In the genomic region with DNA sequence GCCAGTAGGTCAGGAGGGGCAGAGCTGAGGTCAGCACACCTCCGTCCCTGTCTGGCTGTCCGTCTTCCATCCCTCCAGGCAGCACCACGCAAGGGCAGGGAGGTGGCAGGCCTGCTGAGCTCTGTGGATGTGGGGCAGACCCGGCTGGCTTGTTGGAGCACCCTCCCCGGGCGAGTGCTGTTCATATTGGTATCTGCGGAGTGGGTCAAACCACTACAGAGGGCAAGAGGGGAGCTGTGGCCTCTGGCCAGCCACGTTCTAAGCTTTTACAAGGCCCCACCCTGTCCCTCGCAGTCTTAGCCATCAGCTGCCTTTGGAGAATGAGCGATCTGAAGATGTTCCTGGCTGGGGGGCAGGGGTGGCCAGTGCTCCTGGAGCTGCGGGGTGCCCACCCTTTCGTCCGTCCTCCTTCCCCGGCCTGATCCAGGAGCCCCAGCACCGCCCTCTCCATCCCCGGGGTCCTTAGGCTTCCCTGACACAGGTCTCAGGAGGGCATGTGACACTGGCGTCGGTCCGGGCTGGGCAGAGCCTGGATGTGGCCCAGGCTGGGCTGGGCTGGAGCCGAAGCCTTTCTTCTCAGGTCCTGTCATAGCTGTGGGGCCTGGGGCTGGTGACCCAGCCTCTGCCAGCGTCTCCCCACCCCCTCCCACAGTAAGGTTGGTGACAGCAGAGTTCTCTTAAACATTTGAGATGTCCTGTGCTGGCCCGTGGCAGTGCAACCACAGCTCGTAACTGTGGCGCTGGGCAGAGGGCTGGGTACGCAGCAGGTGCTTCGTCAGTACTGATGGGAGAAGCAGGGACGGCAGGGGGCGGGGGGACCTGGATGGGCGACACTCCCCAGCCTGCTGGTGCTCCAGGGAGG, we compare ENCODE assay signal across 12 cellular contexts. TPM values are rescaled to one million over a fixed set of nuclear protein-coding genes. Genes with fewer than 3 reads are reported as not detected.
A peak's percentile ranks its signal among the peaks of the same experiment; 100 is the strongest.
DNase-seq lines count a peak whose midpoint lies in the region; ATAC-seq and TF ChIP-seq lines count a peak whose summit lies in the region.
"Had no signal": no experiment of that assay in that cellular context is flagged by ENCODE, and none has a peak within 500 bp of the region (broad histone marks: within the 10 kb centered on the region; RNA-seq: fewer than 3 reads in every experiment).

No MANE protein-coding gene starts in this region.

- 82% methylated on average over 29 of the region's 29 CpGs for WGBS in hepatocyte (ENCODE audit: low lambda C conversion rate, missing lambda C conversion rate)

- no peak for TF ChIP-seq CTCF in WTC11 (IDR thresholded peaks at IDR 0.05)
- no peak for TF ChIP-seq CTCF in hepatocyte (IDR thresholded peaks at IDR 0.05; ENCODE audit: poor library complexity)

- no peaks in the 10 kb centered on the region for H3K9me3 ChIP-seq in hepatocyte (ENCODE audit: low read depth)
- H3K9me3 ChIP-seq: SJSA1 had no signal

- POLR2A ChIA-PET in WTC11 (lab: Charles Lee): interaction anchor here (0.6 kb wide), 1 partner anchor 1946 kb away, joined by 3 read pairs; no protein-coding TSS in a partner anchor

- peaks cover 33% of the 10 kb centered on the region for H3K4me1 Mint-ChIP-seq in T-helper 2 cell treated with Interferon-gamma antibody and Interleukin-4, amounts not matched to agents 5 μg/mL and 100 μg/mL, for 36 hours (ENCODE audit: low read depth)
- H3K4me1 Mint-ChIP-seq in WTC11: peaks cover 38% of the 10 kb centered on the region
- H3K4me1 Mint-ChIP-seq in stimulated activated naive B cell treated with anti-CD40 and anti-IgM and Interleukin-4, amounts not matched to agents 10 μg/mL and 1 μg/mL and 100 μg/mL, for 72 hours: peaks cover 69 to 99% of the 10 kb centered on the region in 2 donors

- peaks cover 4% of the 10 kb centered on the region for H3K36me3 Mint-ChIP-seq in T-helper 2 cell treated with Interferon-gamma antibody and Interleukin-4, amounts not matched to agents 5 μg/mL and 100 μg/mL, for 36 hours (ENCODE audit: low read depth)
- H3K36me3 Mint-ChIP-seq in WTC11: no peaks in the 10 kb centered on the region
- H3K36me3 Mint-ChIP-seq in stimulated activated naive B cell treated with anti-CD40 and anti-IgM and Interleukin-4, amounts not matched to agents 10 μg/mL and 1 μg/mL and 100 μg/mL, for 72 hours: peaks cover 7 to 8% of the 10 kb centered on the region in 2 donors

- no peaks in the 10 kb centered on the region for H3K9me2 ChIP-seq in hepatocyte (replicated peaks; ENCODE audit: insufficient read depth)

- no peak overlapping the region for H2AFZ ChIP-seq in hepatocyte

- peak overlapping the region; percentile 86 for H3K27ac Mint-ChIP-seq in T-helper 2 cell treated with Interferon-gamma antibody and Interleukin-4, amounts not matched to agents 5 μg/mL and 100 μg/mL, for 36 hours
- H3K27ac Mint-ChIP-seq in WTC11: peak overlapping the region; percentile 78; the same call in 1 of the 2 replicates
- peak overlapping the region; percentile 99 for H3K27ac Mint-ChIP-seq in stimulated activated naive B cell treated with anti-CD40 and anti-IgM and Interleukin-4, amounts not matched to agents 10 μg/mL and 1 μg/mL and 100 μg/mL, for 72 hours

- H3K27me3 Mint-ChIP-seq in T-helper 2 cell treated with Interferon-gamma antibody and Interleukin-4, amounts not matched to agents 5 μg/mL and 100 μg/mL, for 36 hours (ENCODE audit: low read depth): no peaks in the 10 kb centered on the region
- no peaks in the 10 kb centered on the region for H3K27me3 Mint-ChIP-seq in WTC11 (ENCODE audit: low read depth)
- no peaks in the 10 kb centered on the region for H3K27me3 Mint-ChIP-seq in stimulated activated naive B cell treated with anti-CD40 and anti-IgM and Interleukin-4, amounts not matched to agents 10 μg/mL and 1 μg/mL and 100 μg/mL, for 72 hours

- peak overlapping the region; percentile 48 for H3K4me3 Mint-ChIP-seq in T-helper 2 cell treated with Interferon-gamma antibody and Interleukin-4, amounts not matched to agents 5 μg/mL and 100 μg/mL, for 36 hours
- H3K4me3 Mint-ChIP-seq in WTC11: no peak overlapping the region
- peak overlapping the region; percentile 83 to 86 for H3K4me3 Mint-ChIP-seq in stimulated activated naive B cell treated with anti-CD40 and anti-IgM and Interleukin-4, amounts not matched to agents 10 μg/mL and 1 μg/mL and 100 μg/mL, for 72 hours

- no peak overlapping the region for H3K27ac ChIP-seq in hepatocyte
- H3K27ac ChIP-seq: SJSA1 had no signal

- no peak overlapping the region for H3K4me3 ChIP-seq in hepatocyte
- H3K4me3 ChIP-seq: SJSA1 had no signal

- no peak for DNase-seq in T-helper 2 cell treated with Interferon-gamma antibody and Interleukin-4, amounts not matched to agents 5 μg/mL and 100 μg/mL, for 36 hours (ENCODE audit: low spot score)
- DNase-seq in T-helper 2 cell (no peak), WTC11 (ENCODE audit: low spot score) (no peak), hepatocyte (ENCODE audit: low spot score) (peak; percentile 4), NCI-H748 treated with DMSO at 0.1 percent for 48 hours (lab: John Stamatoyannopoulos, UW) (no peak)
- no peak for DNase-seq in stimulated activated naive B cell treated with anti-CD40 and anti-IgM and Interleukin-4, amounts not matched to agents 10 μg/mL and 1 μg/mL and 100 μg/mL, for 72 hours
- DNase-seq in effector CD8-positive, alpha-beta T cell (lab: John Stamatoyannopoulos, UW): no peak
- DNase-seq: activated CD4-positive, alpha-beta T cell treated with anti-CD3 and anti-CD28 coated beads for 1 hour; Calu3; NCI-H146 had no signal

- H3K4me1 ChIP-seq in hepatocyte (ENCODE audit: insufficient read depth): peaks cover 4% of the 10 kb centered on the region

- no peaks in the 10 kb centered on the region for H3K9me3 Mint-ChIP-seq in T-helper 2 cell treated with Interferon-gamma antibody and Interleukin-4, amounts not matched to agents 5 μg/mL and 100 μg/mL, for 36 hours
- no peaks in the 10 kb centered on the region for H3K9me3 Mint-ChIP-seq in WTC11
- no peaks in the 10 kb centered on the region for H3K9me3 Mint-ChIP-seq in stimulated activated naive B cell treated with anti-CD40 and anti-IgM and Interleukin-4, amounts not matched to agents 10 μg/mL and 1 μg/mL and 100 μg/mL, for 72 hours

- CTCF ChIA-PET in WTC11 (lab: Charles Lee): interaction anchor here (1.0 to 2.9 kb wide), 3 partner anchors 12 to 221 kb away, joined by 3 to 12 read pairs (median 4); no protein-coding TSS in a partner anchor

- ATAC-seq in WTC11: no peak
- ATAC-seq in stimulated activated naive B cell treated with anti-CD40 and anti-IgM and Interleukin-4, amounts not matched to agents 10 μg/mL and 1 μg/mL and 100 μg/mL, for 72 hours (replicated peaks): no peak
- ATAC-seq in HG02623 (IDR thresholded peaks at IDR 0.05; ENCODE audit: unreplicated experiment): no peak

- no peak overlapping the region for H3K4me2 ChIP-seq in hepatocyte

- H3K27me3 ChIP-seq in hepatocyte: no peaks in the 10 kb centered on the region
- H3K27me3 ChIP-seq: SJSA1 had no signal

- no peaks in the 10 kb centered on the region for H3K36me3 ChIP-seq in hepatocyte (replicated peaks; ENCODE audit: insufficient read depth, low read depth)
- H3K36me3 ChIP-seq: SJSA1 had no signal

- H3K79me2 ChIP-seq in hepatocyte: peaks cover 69% of the 10 kb centered on the region

- H4K20me1 ChIP-seq in hepatocyte (ENCODE audit: insufficient read depth, poor library complexity, severe bottlenecking): peaks cover 42% of the 10 kb centered on the region

TF ChIP-seq in WTC11, 78 proteins besides CTCF, POLR2A, EP300 and RAD21:
- TF ChIP-seq EMX1 (CRISPR knock-in tag; IDR thresholded peaks at IDR 0.05) (no peak), ZNF423 (CRISPR knock-in tag; IDR thresholded peaks at IDR 0.05) (no peak), ETV6 (CRISPR knock-in tag; IDR thresholded peaks at IDR 0.05) (no peak), TEAD1 (CRISPR knock-in tag; IDR thresholded peaks at IDR 0.05) (no peak), ZNF416 (CRISPR knock-in tag; IDR thresholded peaks at IDR 0.05) (no peak)

RNA-seq across cellular contexts. Expression of a gene that starts 31.7 kb away (rescaled TPM):
- 32.8 to 41.0 TPM (median 33.1 TPM) in 3 replicates for total RNA-seq in WTC11 (2021)
- 21.2 and 21.8 TPM in 2 replicates for total RNA-seq in hepatocyte
- 31.0 and 32.6 TPM in 2 replicates for polyA plus RNA-seq in hepatocyte

RNA-seq across cellular contexts. Expression of a gene that starts 51.1 kb away (rescaled TPM):
- total RNA-seq in WTC11 (2021) (16.8 to 20.8 TPM (median 19.9 TPM) in 3 replicates), hepatocyte (5.8 and 8.7 TPM in 2 replicates)
- 3.0 and 4.9 TPM in 2 replicates for polyA plus RNA-seq in hepatocyte
